Comparison of ENCODE assay signal across 10 cellular contexts in genomic region chr19:43624933-43625332, GRCh38. TPM values are rescaled to one million over a fixed set of nuclear protein-coding genes. Genes with fewer than 3 reads are reported as not detected.
DNase-seq lines count a peak whose midpoint lies in the region; ATAC-seq and TF ChIP-seq lines count a peak whose summit lies in the region.
"Had no signal": no experiment of that assay in that cellular context is flagged by ENCODE, and none has a peak within 500 bp of the region (broad histone marks: within the 10 kb centered on the region; RNA-seq: fewer than 3 reads in every experiment).

No MANE protein-coding gene starts in this region.

- H3K4me1 ChIP-seq in ovary (ENCODE audit: insufficient read depth): peaks cover 1% of the 10 kb centered on the region

- TF ChIP-seq CTCF in GM13977 (IDR thresholded peaks at IDR 0.05; ENCODE audit: extremely low read depth, insufficient read depth, missing control alignments) (peak; percentile 75), ovary (IDR thresholded peaks at IDR 0.05) (no peak)

- H3K4me3 ChIP-seq in ovary: no peak overlapping the region
- H3K4me3 ChIP-seq: dorsolateral prefrontal cortex, suprapubic skin had no signal

- in situ Hi-C loops in GM13977 (cut with MboI; ENCODE audit: low pct_unique_long_range_greater_than_20kb, low sequenced_read_pairs, unreplicated experiment): no loop called here

- peak; percentile 80 to 88 for ATAC-seq in activated CD4-positive, CD25-positive, alpha-beta regulatory T cell treated with anti-CD3 and anti-CD28 coated beads, Interleukin-2, amount 50 U/mL, for 24 hours
- ATAC-seq in HG02678 (IDR thresholded peaks at IDR 0.05; ENCODE audit: unreplicated experiment) (no peak), HG03469 (IDR thresholded peaks at IDR 0.05; ENCODE audit: unreplicated experiment) (no peak)

- no peak for TF ChIP-seq EP300 in ovary (IDR thresholded peaks at IDR 0.05)

- TF ChIP-seq POLR2A in ovary (IDR thresholded peaks at IDR 0.05): no peak

- DNase-seq in GM13977 (ENCODE audit: low spot score) (peak; percentile 89), ovary (peak in 3 of 5 donors; percentile 44 to 65 (median 53)), cortex of kidney (lab: John Stamatoyannopoulos, UW) (no peak), AML-193 (lab: John Stamatoyannopoulos, UW) (no peak)
- DNase-seq in central memory CD4-positive, alpha-beta T cell: peak; percentile 77

- no peaks in the 10 kb centered on the region for H3K27me3 ChIP-seq in ovary
- H3K27me3 ChIP-seq: dorsolateral prefrontal cortex, suprapubic skin had no signal

- no peaks in the 10 kb centered on the region for H3K36me3 ChIP-seq in ovary
- H3K36me3 ChIP-seq: suprapubic skin had no signal

- H3K9me3 ChIP-seq in ovary: no peaks in the 10 kb centered on the region
- H3K9me3 ChIP-seq: suprapubic skin had no signal

- no peak overlapping the region for H3K27ac ChIP-seq in ovary
- H3K27ac ChIP-seq: suprapubic skin had no signal

- WGBS in ovary, 3 donors: 32 to 39% (median 33%) methylated on average over 30 of the region's 30 CpGs

- intact Hi-C loops in ovary (cut with DNase I): no loop called here

RNA-seq across cellular contexts. Expression of gene ZNF428, which starts 5.5 kb away (rescaled TPM):
- 10 to 100 TPM; 30.0 to 69.0 (median 43.1) TPM for total RNA-seq in ovary
- polyA plus RNA-seq in ovary: 10 to 100 TPM; 11.6 to 59.0 TPM

RNA-seq across cellular contexts. Expression of gene SRRM5, which starts 13.0 kb away (rescaled TPM):
- total RNA-seq in ovary: under 1 TPM; 0.10 to 0.73 (median 0.33) TPM
- polyA plus RNA-seq in ovary: under 1 TPM; 0.25 to 0.50 TPM

RNA-seq across cellular contexts. Expression of gene CADM4, which starts 14.7 kb away (rescaled TPM):
- 10 to 100 TPM in 6 of 7 donors, 1 to 10 TPM in 1; 8.2 to 24.3 (median 11.3) TPM for total RNA-seq in ovary
- 10 to 100 TPM in 1 of 2 donors, 1 to 10 TPM in 1; 6.2 to 17.8 TPM for polyA plus RNA-seq in ovary

RNA-seq across cellular contexts. Expression of gene ZNF576, which starts 28.5 kb away (rescaled TPM):
- 10 to 100 TPM; 11.5 to 22.4 (median 16.9) TPM for total RNA-seq in ovary
- 10 to 100 TPM in 1 of 2 donors, 1 to 10 TPM in 1; 8.6 to 16.6 TPM for polyA plus RNA-seq in ovary

RNA-seq across cellular contexts. Expression of gene IRGQ, which starts 29.0 kb away (rescaled TPM):
- 10 to 100 TPM; 11.6 to 25.8 (median 19.8) TPM for total RNA-seq in ovary
- 10 to 100 TPM in 1 of 2 donors, 1 to 10 TPM in 1; 5.4 to 10.5 TPM for polyA plus RNA-seq in ovary

Comparison
In these comparisons a context has a peak if more than half of its experiments do, and no peak if none do; other contexts are left out.
1. DNase-seq: peak in GM13977 (single experiment), central memory CD4-positive, alpha-beta T cell (single experiment) and ovary (3 of 5); none in cortex of kidney (single experiment) and AML-193 (0 of 2).
2. ATAC-seq: peak in activated CD4-positive, CD25-positive, alpha-beta regulatory T cell treated with anti-CD3 and anti-CD28 coated beads, Interleukin-2, amount 50 U/mL, for 24 hours (2 of 2); none in HG02678 (single experiment) and HG03469 (single experiment).